In genomic region chr13:113855012-113855921, GRCh38 we compare ENCODE assay signal across 12 cellular contexts. TPM values are rescaled to one million over a fixed set of nuclear protein-coding genes. Genes with fewer than 3 reads are reported as not detected.
DNase-seq lines count a peak whose midpoint lies in the region; ATAC-seq and TF ChIP-seq lines count a peak whose summit lies in the region.
"Had no signal": no experiment of that assay in that cellular context is flagged by ENCODE, and none has a peak within 500 bp of the region (broad histone marks: within the 10 kb centered on the region; RNA-seq: fewer than 3 reads in every experiment).

No MANE protein-coding gene starts in this region.

- H3K4me3 Mint-ChIP-seq in activated naive CD8-positive, alpha-beta T cell: peak overlapping the region; percentile 55
- no peak overlapping the region for H3K4me3 Mint-ChIP-seq in activated naive CD8-positive, alpha-beta T cell treated with anti-CD3 and anti-CD28 coated beads for 36 hours
- H3K4me3 Mint-ChIP-seq in naive thymus-derived CD4-positive, alpha-beta T cell: peak overlapping the region in 5 of 10 donors; percentile 14 to 76 (median 33)
- H3K4me3 Mint-ChIP-seq: T-helper 1 cell treated with Interleukin-12 subunit alpha and Interleukin-12 subunit beta and Interleukin-4 antibody, amounts not matched to agents 30 μg/mL and 1 μg/mL, for 36 hours had no signal

- TF ChIP-seq POLR2A in esophagus muscularis mucosa (IDR thresholded peaks at IDR 0.05; ENCODE audit: low read depth) (no peak), uterus (IDR thresholded peaks at IDR 0.05) (no peak)

- CTCF ChIA-PET in naive thymus-derived CD4-positive, alpha-beta T cell (lab: Charles Lee): interaction anchor here (1.5 kb wide), 1 partner anchor 9 kb away, joined by 3 read pairs; no protein-coding TSS in a partner anchor

- H3K4me3 ChIP-seq in esophagus muscularis mucosa (peak overlapping the region in 2 of 4 donors; percentile 9), uterus (no peak overlapping the region)
- no peak overlapping the region for H3K4me3 ChIP-seq in naive thymus-derived CD4-positive, alpha-beta T cell (ENCODE audit: low read length)
- H3K4me3 ChIP-seq: cardiac muscle cell had no signal

- peaks cover 5% of the 10 kb centered on the region for H3K27me3 Mint-ChIP-seq in activated naive CD8-positive, alpha-beta T cell
- peaks cover 7% of the 10 kb centered on the region for H3K27me3 Mint-ChIP-seq in activated naive CD8-positive, alpha-beta T cell treated with anti-CD3 and anti-CD28 coated beads for 36 hours
- H3K27me3 Mint-ChIP-seq in naive thymus-derived CD4-positive, alpha-beta T cell: peaks cover 4 to 26% (median 11%) of the 10 kb centered on the region in 5 donors

- no peak for TF ChIP-seq CTCF in esophagus muscularis mucosa (IDR thresholded peaks at IDR 0.05)
- no peak for TF ChIP-seq CTCF in uterus (IDR thresholded peaks at IDR 0.05)

- H3K9me3 Mint-ChIP-seq in activated naive CD8-positive, alpha-beta T cell (ENCODE audit: low read depth): no peaks in the 10 kb centered on the region
- H3K9me3 Mint-ChIP-seq in activated naive CD8-positive, alpha-beta T cell treated with anti-CD3 and anti-CD28 coated beads for 36 hours: no peaks in the 10 kb centered on the region
- peaks cover 0 to 15% (median 0%) of the 10 kb centered on the region in 11 donors for H3K9me3 Mint-ChIP-seq in naive thymus-derived CD4-positive, alpha-beta T cell

- ATAC-seq in naive thymus-derived CD4-positive, alpha-beta T cell: peak; percentile 12
- ATAC-seq in HG03378 (IDR thresholded peaks at IDR 0.05; ENCODE audit: unreplicated experiment) (no peak), GM18511 (IDR thresholded peaks at IDR 0.05; ENCODE audit: unreplicated experiment) (no peak)

- no peak for TF ChIP-seq EP300 in esophagus muscularis mucosa (IDR thresholded peaks at IDR 0.05)

- H3K36me3 Mint-ChIP-seq in activated naive CD8-positive, alpha-beta T cell: no peaks in the 10 kb centered on the region
- no peaks in the 10 kb centered on the region for H3K36me3 Mint-ChIP-seq in activated naive CD8-positive, alpha-beta T cell treated with anti-CD3 and anti-CD28 coated beads for 36 hours
- no peaks in the 10 kb centered on the region for H3K36me3 Mint-ChIP-seq in naive thymus-derived CD4-positive, alpha-beta T cell

- H3K36me3 ChIP-seq in esophagus muscularis mucosa (peaks cover 0 to 9% (median 4%) of the 10 kb centered on the region in 4 donors), uterus (no peaks in the 10 kb centered on the region)
- H3K36me3 ChIP-seq in naive thymus-derived CD4-positive, alpha-beta T cell (ENCODE audit: control insufficient read depth in 2 of 3, insufficient read depth in 3 of 3, low read length in 3 of 3): no peaks in the 10 kb centered on the region
- H3K36me3 ChIP-seq: cardiac muscle cell had no signal

- peaks cover 62 to 87% (median 84%) of the 10 kb centered on the region in 4 donors for H3K4me1 ChIP-seq in esophagus muscularis mucosa
- peaks cover 5 to 13% of the 10 kb centered on the region in 2 donors for H3K4me1 ChIP-seq in naive thymus-derived CD4-positive, alpha-beta T cell (ENCODE audit: control insufficient read depth in 2 of 2, insufficient read depth in 2 of 2, low read length in 2 of 2)
- peaks cover 21 to 56% of the 10 kb centered on the region in 2 donors for H3K4me1 ChIP-seq in uterus

- WGBS in esophagus muscularis mucosa: 68% methylated on average over 25 of the region's 33 CpGs

- no peak for DNase-seq in activated naive CD8-positive, alpha-beta T cell treated with anti-CD3 and anti-CD28 coated beads for 36 hours
- DNase-seq in esophagus muscularis mucosa (ENCODE audit: extremely low spot score): no peak
- DNase-seq in naive thymus-derived CD4-positive, alpha-beta T cell: peak in 1 of 9 donors; percentile 10
- peak in 1 of 2 donors; percentile 29 for DNase-seq in uterus
- DNase-seq in foreskin melanocyte: no peak
- DNase-seq: glutamatergic neuron, NCI-H1417 treated with DMSO at 0.1 percent for 48 hours had no signal

- POLR2A ChIA-PET in naive thymus-derived CD4-positive, alpha-beta T cell (lab: Charles Lee): interaction anchor here (0.6 kb wide), 1 partner anchor 432 kb away, joined by 3 read pairs; no protein-coding TSS in a partner anchor

- H3K27ac Mint-ChIP-seq in activated naive CD8-positive, alpha-beta T cell: no peak overlapping the region
- H3K27ac Mint-ChIP-seq in activated naive CD8-positive, alpha-beta T cell treated with anti-CD3 and anti-CD28 coated beads for 36 hours: no peak overlapping the region
- H3K27ac Mint-ChIP-seq in naive thymus-derived CD4-positive, alpha-beta T cell: no peak overlapping the region
- H3K27ac Mint-ChIP-seq: T-helper 1 cell treated with Interleukin-12 subunit alpha and Interleukin-12 subunit beta and Interleukin-4 antibody, amounts not matched to agents 30 μg/mL and 1 μg/mL, for 36 hours had no signal

- peaks cover 21% of the 10 kb centered on the region for H3K4me1 Mint-ChIP-seq in activated naive CD8-positive, alpha-beta T cell (ENCODE audit: low read depth)
- peaks cover 18% of the 10 kb centered on the region for H3K4me1 Mint-ChIP-seq in activated naive CD8-positive, alpha-beta T cell treated with anti-CD3 and anti-CD28 coated beads for 36 hours
- peaks cover 8 to 18% (median 15%) of the 10 kb centered on the region in 7 donors for H3K4me1 Mint-ChIP-seq in naive thymus-derived CD4-positive, alpha-beta T cell

- intact Hi-C loops in esophagus muscularis mucosa (cut with DNase I): no loop called here
- intact Hi-C loops in naive thymus-derived CD4-positive, alpha-beta T cell (cut with micrococcal nuclease): no loop called here
- intact Hi-C loops in uterus (cut with DNase I; ENCODE audit: low total_unique reads): no loop called here

- H3K27me3 ChIP-seq in esophagus muscularis mucosa (no peaks in the 10 kb centered on the region), uterus (no peaks in the 10 kb centered on the region)
- H3K27me3 ChIP-seq in naive thymus-derived CD4-positive, alpha-beta T cell (ENCODE audit: control insufficient read depth in 2 of 2, insufficient read depth in 2 of 2, low read length in 2 of 2): no peaks in the 10 kb centered on the region
- H3K27me3 ChIP-seq: cardiac muscle cell had no signal

- H3K9me3 ChIP-seq in esophagus muscularis mucosa (no peaks in the 10 kb centered on the region), uterus (no peaks in the 10 kb centered on the region)
- H3K9me3 ChIP-seq in naive thymus-derived CD4-positive, alpha-beta T cell (ENCODE audit: control insufficient read depth in 2 of 3, low read length in 3 of 3): no peaks in the 10 kb centered on the region

- H3K27ac ChIP-seq in esophagus muscularis mucosa (replicated peaks in 1 of 4) (peak overlapping the region; percentile 68 to 81 (median 72)), uterus (peak overlapping the region; percentile 62 to 85)
- no peak overlapping the region for H3K27ac ChIP-seq in naive thymus-derived CD4-positive, alpha-beta T cell (ENCODE audit: low read depth, low read length)
- H3K27ac ChIP-seq: cardiac muscle cell had no signal

RNA-seq across cellular contexts. Expression of gene GAS6, which starts 8.6 kb away (rescaled TPM):
- under 1 TPM; 0.16 to 0.27 TPM for total RNA-seq in activated naive CD8-positive, alpha-beta T cell treated with anti-CD3 and anti-CD28 coated beads for 36 hours
- total RNA-seq in esophagus muscularis mucosa: 100 to 1,000 TPM; 241 to 459 (median 346) TPM
- 1 to 10 TPM; 2.4 to 5.5 (median 3.2) TPM for total RNA-seq in naive thymus-derived CD4-positive, alpha-beta T cell
- polyA plus RNA-seq in naive thymus-derived CD4-positive, alpha-beta T cell: under 1 TPM in 1 of 2 donors, not detected in 1; 0.38 TPM
- 100 to 1,000 TPM; 128 to 287 (median 199) TPM for total RNA-seq in uterus

Comparison
In these comparisons a context has a peak if more than half of its experiments do, and no peak if none do; other contexts are left out.
1. RNA of gene GAS6, which starts 8.6 kb away (total RNA-seq): 241 to 459 TPM in esophagus muscularis mucosa and 128 to 287 TPM in uterus; 2.4 to 5.5 TPM in naive thymus-derived CD4-positive, alpha-beta T cell and 0.16 to 0.27 TPM in activated naive CD8-positive, alpha-beta T cell treated with anti-CD3 and anti-CD28 coated beads for 36 hours; every median in the first group is over 10 times any median in the second.